In the genomic region with DNA sequence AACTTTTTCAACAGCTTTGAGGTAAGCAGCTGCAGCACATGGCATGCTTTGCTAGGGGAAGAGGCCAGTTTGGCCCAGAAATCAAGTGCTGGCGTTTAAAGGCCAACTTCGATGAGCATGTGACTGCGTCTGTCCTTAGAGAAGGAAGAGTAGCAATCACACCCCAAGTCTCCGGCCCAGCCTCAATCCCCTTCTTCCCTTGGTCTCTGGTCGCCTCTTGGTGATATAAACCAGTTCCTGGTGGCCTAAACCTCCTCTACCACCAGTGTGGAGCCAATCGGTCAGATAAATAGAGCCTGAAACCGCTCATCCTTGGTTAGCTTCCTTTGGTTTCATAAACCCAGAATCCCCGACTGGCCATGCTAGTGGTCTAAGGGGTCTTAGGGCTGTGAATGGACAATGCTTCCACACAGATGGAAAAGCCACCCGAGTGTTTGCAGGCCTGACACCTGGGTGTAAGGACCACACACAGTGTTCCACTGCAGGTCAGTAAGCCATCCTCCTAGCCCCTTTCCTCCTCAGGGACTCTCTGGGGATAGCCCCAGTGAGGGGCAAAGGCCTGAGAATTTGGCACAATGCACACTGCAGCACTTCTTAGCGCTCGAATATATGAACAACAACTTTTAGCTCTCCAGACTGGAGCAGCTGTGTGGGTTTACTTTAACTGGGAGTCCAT, we compare ENCODE assay signal across 29 cellular contexts.
"Had no signal": no experiment of that assay in that cellular context is flagged by ENCODE, and none has a peak within 500 bp of the region (broad histone marks: within the 10 kb centered on the region; RNA-seq: fewer than 3 reads in every experiment).

No MANE protein-coding gene starts in this region.

- H3K27ac ChIP-seq: ovary, parathyroid adenoma, psoas muscle, right lobe of liver, skin epidermis, spleen, suprapubic skin, thoracic aorta, thyroid gland, upper lobe of left lung, uterus had no signal

- DNase-seq: naive thymus-derived CD4-positive, alpha-beta T cell; natural killer cell; occipital lobe; ovary; posterior cingulate gyrus; psoas muscle; right cardiac atrium; spleen; stimulated activated CD4-positive, alpha-beta T cell treated with anti-CD3 and anti-CD28 coated beads, Interleukin-12 subunit alpha, Interleukin-12 subunit beta, amount 100 ng/mL, for 4 hours; stimulated activated CD4-positive, alpha-beta T cell treated with anti-CD3 and anti-CD28 coated beads, Interleukin-1b, Interleukin-23, amount 100 ng/mL, for 48 hours; stimulated activated CD4-positive, alpha-beta T cell treated with anti-CD3 and anti-CD28 coated beads, Interleukin-4, amount 100 ng/mL, for 1 hour; stimulated activated CD4-positive, alpha-beta T cell treated with anti-CD3 and anti-CD28 coated beads, Interleukin-4, amount 100 ng/mL, for 4 hours; stimulated activated CD8-positive, alpha-beta memory T cell treated with anti-CD3 and anti-CD28 coated beads, Interleukin-4, amount 100 ng/mL, for 48 hours; stimulated activated naive CD4-positive, alpha-beta T cell; stimulated activated naive CD8-positive, alpha-beta T cell treated with anti-CD3 and anti-CD28 coated beads, Interleukin-15, amount 100 ng/mL, for 72 hours; stimulated activated naive CD8-positive, alpha-beta T cell treated with anti-CD3 and anti-CD28 coated beads, Interleukin-15, Interleukin-2, amounts not matched to agents 100 U/mL and 50 U/mL, for 24 hours; substantia nigra; thyroid gland; trophoblast cell; upper lobe of left lung; uterus had no signal

- H3K4me3 ChIP-seq: ovary, psoas muscle, right lobe of liver, skin epidermis, smooth muscle cell, spleen, suprapubic skin, thoracic aorta, thyroid gland, tibial nerve, upper lobe of left lung, uterus had no signal

- H3K9ac ChIP-seq: parathyroid adenoma had no signal

- H3K36me3 ChIP-seq: ovary, right lobe of liver, spleen, suprapubic skin, thoracic aorta, thyroid gland, tibial nerve, upper lobe of left lung, uterus had no signal

- H3K4me2 ChIP-seq: smooth muscle cell had no signal

- H2AFZ ChIP-seq: parathyroid adenoma had no signal

- ATAC-seq: naive thymus-derived CD4-positive, alpha-beta T cell; natural killer cell; psoas muscle; right cardiac atrium; right lobe of liver; stimulated activated memory B cell treated with anti-CD40 and anti-IgM and Interleukin-4, amounts not matched to agents 10 μg/mL and 1 μg/mL and 100 μg/mL, for 72 hours; stimulated activated naive CD8-positive, alpha-beta T cell treated with anti-CD3 and anti-CD28 coated beads, Interleukin-15, amount 100 ng/mL, for 72 hours; stimulated activated naive CD8-positive, alpha-beta T cell treated with anti-CD3 and anti-CD28 coated beads, Interleukin-15, Interleukin-2, amounts not matched to agents 100 U/mL and 50 U/mL, for 24 hours had no signal

- H3K27me3 ChIP-seq: ovary, right lobe of liver, spleen, suprapubic skin, thyroid gland, tibial nerve, upper lobe of left lung, uterus had no signal

- H3K79me2 ChIP-seq: parathyroid adenoma had no signal

- H3K4me1 ChIP-seq: parathyroid adenoma, psoas muscle, right lobe of liver, spleen, suprapubic skin, thyroid gland, tibial nerve, upper lobe of left lung, uterus had no signal

- H3K9me3 ChIP-seq: ovary, psoas muscle, right lobe of liver, spleen, suprapubic skin, thoracic aorta, thyroid gland, tibial nerve, upper lobe of left lung, uterus had no signal
